Comparison of ENCODE assay signal across 8 cellular contexts in genomic region chr10:129904323-129904722, GRCh38.
"Had no signal": no experiment of that assay in that cellular context is flagged by ENCODE, and none has a peak within 500 bp of the region (broad histone marks: within the 10 kb centered on the region; RNA-seq: fewer than 3 reads in every experiment).

No MANE protein-coding gene starts in this region.

- H3K27ac ChIP-seq: GM23248 had no signal

- H3K4me3 ChIP-seq: GM23248, GM23338, HAP-1 had no signal

- H2AFZ ChIP-seq: GM23248, GM23338 had no signal

- ATAC-seq: GM23338, HCT116 had no signal

- DNase-seq: GM23248, GOT3, H7, HCEC 1CT, HFFc6 had no signal

- H3K9me3 Mint-ChIP-seq: GM23338 had no signal

- H3K27ac Mint-ChIP-seq: GM23338, HFFc6 had no signal

- H3K4me3 Mint-ChIP-seq: GM23338, HFFc6 had no signal

- H3K9ac ChIP-seq: GM23248 had no signal

- H3K4me2 ChIP-seq: GM23338 had no signal

- H3K9me3 ChIP-seq: HAP-1 had no signal
